In genomic region chr16:20622498-20622870, GRCh38 we compare ENCODE assay signal across 32 cellular contexts. TPM values are rescaled to one million over a fixed set of nuclear protein-coding genes. Genes with fewer than 3 reads are reported as not detected.
"Had no signal": no experiment of that assay in that cellular context is flagged by ENCODE, and none has a peak within 500 bp of the region (broad histone marks: within the 10 kb centered on the region; RNA-seq: fewer than 3 reads in every experiment).

No MANE protein-coding gene starts in this region.

- FAIRE-seq: pancreas had no signal

- H3K9me3 ChIP-seq: neutrophil, pancreas, psoas muscle, spleen, suprapubic skin, testis, tibial artery, transverse colon, upper lobe of right lung, uterus had no signal

- H3K4me1 Mint-ChIP-seq: naive B cell; natural killer cell; stimulated activated memory B cell treated with anti-CD40 and anti-IgM and Interleukin-4, amounts not matched to agents 10 μg/mL and 1 μg/mL and 100 μg/mL, for 72 hours; stimulated activated naive CD8-positive, alpha-beta T cell treated with anti-CD3 and anti-CD28 coated beads, Interleukin-15, amount 100 ng/mL, for 72 hours had no signal

- H3K27me3 ChIP-seq: neutrophil, pancreas, suprapubic skin, testis, tibial artery, transverse colon, upper lobe of right lung, uterus had no signal

- DNase-seq: naive B cell; natural killer cell; nucleus accumbens; psoas muscle; right cardiac atrium; spleen; stimulated activated CD4-positive, alpha-beta T cell treated with anti-CD3 and anti-CD28 coated beads, Interleukin-12 subunit alpha, Interleukin-12 subunit beta, amount 100 ng/mL, for 4 hours; stimulated activated CD4-positive, alpha-beta T cell treated with anti-CD3 and anti-CD28 coated beads, Interleukin-1b, Interleukin-23, amount 100 ng/mL, for 48 hours; stimulated activated CD4-positive, alpha-beta T cell treated with anti-CD3 and anti-CD28 coated beads, Interleukin-4, amount 100 ng/mL, for 1 hour; stimulated activated CD4-positive, alpha-beta T cell treated with anti-CD3 and anti-CD28 coated beads, Interleukin-4, amount 100 ng/mL, for 4 hours; stimulated activated CD8-positive, alpha-beta memory T cell treated with anti-CD3 and anti-CD28 coated beads, Interleukin-4, amount 100 ng/mL, for 48 hours; stimulated activated naive CD4-positive, alpha-beta T cell; stimulated activated naive CD8-positive, alpha-beta T cell treated with anti-CD3 and anti-CD28 coated beads, Interleukin-15, amount 100 ng/mL, for 72 hours; stimulated activated naive CD8-positive, alpha-beta T cell treated with anti-CD3 and anti-CD28 coated beads, Interleukin-15, Interleukin-2, amounts not matched to agents 100 U/mL and 50 U/mL, for 24 hours; substantia nigra; testis; tibial artery; transverse colon; upper lobe of right lung; uterus had no signal

- H3K27me3 Mint-ChIP-seq: stimulated activated memory B cell treated with anti-CD40 and anti-IgM and Interleukin-4, amounts not matched to agents 10 μg/mL and 1 μg/mL and 100 μg/mL, for 72 hours; type B pancreatic cell had no signal

- H3K9me3 Mint-ChIP-seq: naive B cell; natural killer cell; nephron; stimulated activated memory B cell treated with anti-CD40 and anti-IgM and Interleukin-4, amounts not matched to agents 10 μg/mL and 1 μg/mL and 100 μg/mL, for 72 hours; stimulated activated naive CD8-positive, alpha-beta T cell treated with anti-CD3 and anti-CD28 coated beads, Interleukin-15, amount 100 ng/mL, for 72 hours; type B pancreatic cell had no signal

- H3K27ac ChIP-seq: neutrophil, pancreas, psoas muscle, skin epidermis, spleen, suprapubic skin, testis, tibial artery, transverse colon, upper lobe of right lung, uterus had no signal

- H3K4me3 ChIP-seq: pancreas, psoas muscle, skin epidermis, smooth muscle cell, spleen, suprapubic skin, testis, tibial artery, transverse colon, upper lobe of right lung, uterus had no signal

- H3K4me3 Mint-ChIP-seq: naive B cell; natural killer cell; nephron; stimulated activated memory B cell treated with anti-CD40 and anti-IgM and Interleukin-4, amounts not matched to agents 10 μg/mL and 1 μg/mL and 100 μg/mL, for 72 hours; stimulated activated naive CD8-positive, alpha-beta T cell treated with anti-CD3 and anti-CD28 coated beads, Interleukin-15, amount 100 ng/mL, for 72 hours; type B pancreatic cell had no signal

- H3K36me3 ChIP-seq: neutrophil, pancreas, spleen, suprapubic skin, tibial artery, transverse colon, upper lobe of right lung, uterus had no signal

- H3K36me3 Mint-ChIP-seq: naive B cell; natural killer cell; stimulated activated memory B cell treated with anti-CD40 and anti-IgM and Interleukin-4, amounts not matched to agents 10 μg/mL and 1 μg/mL and 100 μg/mL, for 72 hours; type B pancreatic cell had no signal

- H3K4me1 ChIP-seq: pancreas, psoas muscle, spleen, suprapubic skin, testis, tibial artery, transverse colon, upper lobe of right lung, uterus had no signal

- ATAC-seq: natural killer cell; psoas muscle; right cardiac atrium; sciatic nerve; stimulated activated memory B cell treated with anti-CD40 and anti-IgM and Interleukin-4, amounts not matched to agents 10 μg/mL and 1 μg/mL and 100 μg/mL, for 72 hours; stimulated activated naive CD8-positive, alpha-beta T cell treated with anti-CD3 and anti-CD28 coated beads, Interleukin-15, amount 100 ng/mL, for 72 hours; stimulated activated naive CD8-positive, alpha-beta T cell treated with anti-CD3 and anti-CD28 coated beads, Interleukin-15, Interleukin-2, amounts not matched to agents 100 U/mL and 50 U/mL, for 24 hours; upper lobe of right lung had no signal

- H3K4me2 ChIP-seq: smooth muscle cell had no signal

- H3K27ac Mint-ChIP-seq: natural killer cell; nephron; stimulated activated memory B cell treated with anti-CD40 and anti-IgM and Interleukin-4, amounts not matched to agents 10 μg/mL and 1 μg/mL and 100 μg/mL, for 72 hours; type B pancreatic cell had no signal

RNA-seq across cellular contexts. Expression of gene ACSM2B, which starts 46.3 kb away (rescaled TPM):
- total RNA-seq: natural killer cell, osteocyte, posterior vena cava, psoas muscle, right cardiac atrium, sciatic nerve, smooth muscle cell, spleen, transverse colon, upper lobe of right lung had no signal
- polyA plus RNA-seq: neural cell, right cardiac atrium, smooth muscle cell, spleen had no signal
